Comparison of ENCODE assay signal across 8 cellular contexts in genomic region chr4:110088670-110089069, GRCh38.
A peak's percentile ranks its signal among the peaks of the same experiment; 100 is the strongest.
DNase-seq lines count a peak whose midpoint lies in the region; FAIRE-seq and TF ChIP-seq lines count a peak whose summit lies in the region.

No MANE protein-coding gene starts in this region.

- H3K27me3 ChIP-seq in GM23248 (replicated peaks; ENCODE audit: insufficient read depth) (no peaks in the 10 kb centered on the region), right atrium auricular region (no peaks in the 10 kb centered on the region), dorsolateral prefrontal cortex (no peaks in the 10 kb centered on the region)

- no peaks in the 10 kb centered on the region for H4K20me1 ChIP-seq in GM23248 (ENCODE audit: insufficient read depth)

- no peak overlapping the region for H3K9ac ChIP-seq in GM23248

- in situ Hi-C loops in GM23248 (cut with MboI): no loop called here

- H3K36me3 ChIP-seq in GM23248 (ENCODE audit: low read depth) (no peaks in the 10 kb centered on the region), right atrium auricular region (no peaks in the 10 kb centered on the region)

- H3K4me2 ChIP-seq in GM23248 (ENCODE audit: unreplicated experiment): no peak overlapping the region

- DNase-seq in GM12892 (ENCODE audit: insufficient read length) (no peak), GM23248 (peak; percentile 62), NAMALWA (ENCODE audit: low spot score) (peak; percentile 25), fibroblast of peridontal ligament (ENCODE audit: extremely low read depth) (peak; percentile 70), right atrium auricular region (ENCODE audit: low spot score) (no peak), dedifferentiated amniotic fluid mesenchymal stem cell (ENCODE audit: extremely low spot score) (no peak), NCI-H128 (lab: John Stamatoyannopoulos, UW; ENCODE audit: unreplicated experiment) (no peak), dorsolateral prefrontal cortex (no peak)

- H3K79me2 ChIP-seq in GM23248 (ENCODE audit: insufficient read depth): no peaks in the 10 kb centered on the region

- TF ChIP-seq CTCF in right atrium auricular region (IDR thresholded peaks at IDR 0.05): no peak
- no peak for TF ChIP-seq CTCF in dorsolateral prefrontal cortex (IDR thresholded peaks at IDR 0.05 in 54 of 56, conservative IDR thresholded peaks at IDR 0.05 in 2 of 56; ENCODE audit: low read depth in 1 of 56, partially characterized antibody in 56 of 56)

- H3K27ac ChIP-seq in GM23248: no peak overlapping the region; the same call in 1 of the 2 replicates
- H3K27ac ChIP-seq in right atrium auricular region: no peak overlapping the region
- no peak overlapping the region for H3K27ac ChIP-seq in dorsolateral prefrontal cortex

- FAIRE-seq in GM12892 (lab: Jason Lieb, UNC): peak; percentile 57

- no peaks in the 10 kb centered on the region for H3K9me2 ChIP-seq in GM23248 (ENCODE audit: insufficient read depth)

- WGBS in GM23248 (ENCODE audit: low coverage in 1 of 2, low lambda C conversion rate in 2 of 2, missing lambda C conversion rate in 2 of 2), 2 experiments: 36 to 45% methylated on average over 4 of the region's 4 CpGs

- H2AFZ ChIP-seq in GM23248: no peak overlapping the region

- H3K4me1 ChIP-seq in GM23248 (ENCODE audit: insufficient read depth) (peaks cover 55% of the 10 kb centered on the region), right atrium auricular region (peaks cover 0 to 15% of the 10 kb centered on the region in 2 donors)

- no peaks in the 10 kb centered on the region for H3K9me3 ChIP-seq in GM23248 (ENCODE audit: low read depth)
- no peaks in the 10 kb centered on the region for H3K9me3 ChIP-seq in right atrium auricular region

- intact Hi-C loops in dorsolateral prefrontal cortex (cut with DNase I): no loop called here

- H3F3A ChIP-seq in GM23248 (ENCODE audit: insufficient read depth): peaks cover 39% of the 10 kb centered on the region

- H3K4me3 ChIP-seq in GM23248: no peak overlapping the region
- H3K4me3 ChIP-seq in right atrium auricular region: no peak overlapping the region
- H3K4me3 ChIP-seq in dorsolateral prefrontal cortex: no peak overlapping the region

- no peak for TF ChIP-seq POLR2A in GM12892 (IDR thresholded peaks at IDR 0.05; ENCODE audit: low read depth, low read length)

Comparison
In these comparisons a context has a peak if more than half of its experiments do, and no peak if none do; other contexts are left out.
1. DNase-seq: peak in GM23248 (single experiment), NAMALWA (single experiment) and fibroblast of peridontal ligament (single experiment); none in GM12892 (single experiment), right atrium auricular region (single experiment), dedifferentiated amniotic fluid mesenchymal stem cell (single experiment), NCI-H128 (single experiment) and dorsolateral prefrontal cortex (0 of 10).